In the genomic region with DNA sequence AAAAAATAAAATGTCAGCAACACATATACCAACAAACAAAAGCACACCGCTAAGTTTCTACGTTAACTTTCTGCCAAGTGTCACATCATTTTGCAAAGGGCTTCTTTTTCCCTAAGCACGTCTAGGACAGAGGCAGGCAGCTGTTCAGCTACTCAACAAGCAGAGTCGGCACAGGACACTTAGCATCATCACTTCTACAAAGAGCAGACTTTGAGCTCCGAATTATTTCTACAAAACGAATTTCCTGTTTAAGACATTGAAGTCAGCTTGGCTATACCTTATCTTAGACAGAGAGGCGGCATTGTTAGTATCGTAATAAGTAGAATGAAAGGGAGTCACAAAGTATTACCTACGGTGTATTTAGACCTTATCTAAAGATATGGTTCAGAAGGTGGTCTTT, we compare ENCODE assay signal across 18 cellular contexts.
"Had no signal": no experiment of that assay in that cellular context is flagged by ENCODE, and none has a peak within 500 bp of the region (broad histone marks: within the 10 kb centered on the region; RNA-seq: fewer than 3 reads in every experiment).

No MANE protein-coding gene starts in this region.

- H3K27me3 Mint-ChIP-seq: activated CD4-positive, alpha-beta memory T cell treated with anti-CD3 and anti-CD28 coated beads for 36 hours; activated CD4-positive, alpha-beta T cell treated with anti-CD3 and anti-CD28 coated beads for 36 hours; activated naive CD4-positive, alpha-beta T cell treated with anti-CD3 and anti-CD28 coated beads, Interleukin-2, amount 10 ng/mL, durations not matched to agents 7 days and 5 days; effector memory CD8-positive, alpha-beta T cell had no signal

- H3K4me1 ChIP-seq: lower lobe of right lung, thyroid gland had no signal

- H3K4me3 ChIP-seq: lower lobe of right lung, thyroid gland had no signal

- H3K4me3 Mint-ChIP-seq: activated CD4-positive, alpha-beta memory T cell treated with anti-CD3 and anti-CD28 coated beads for 36 hours; activated CD4-positive, alpha-beta T cell treated with anti-CD3 and anti-CD28 coated beads for 36 hours; activated naive CD4-positive, alpha-beta T cell treated with anti-CD3 and anti-CD28 coated beads, Interleukin-2, amount 10 ng/mL, durations not matched to agents 7 days and 5 days; activated T-cell treated with anti-CD3 and anti-CD28 coated beads, Interleukin-2, amount 50 U/mL, for 72 hours; brain; effector memory CD8-positive, alpha-beta T cell; neural crest cell; WTC11 had no signal

- H3K4me1 Mint-ChIP-seq: activated CD4-positive, alpha-beta T cell treated with anti-CD3 and anti-CD28 coated beads for 36 hours; WTC11 had no signal

- H3K9me3 Mint-ChIP-seq: activated CD4-positive, alpha-beta memory T cell treated with anti-CD3 and anti-CD28 coated beads for 36 hours; activated naive CD4-positive, alpha-beta T cell treated with anti-CD3 and anti-CD28 coated beads, Interleukin-2, amount 10 ng/mL, durations not matched to agents 7 days and 5 days; activated T-cell treated with anti-CD3 and anti-CD28 coated beads, Interleukin-2, amount 50 U/mL, for 72 hours; brain; effector memory CD8-positive, alpha-beta T cell; neural crest cell; WTC11 had no signal

- H3K27ac Mint-ChIP-seq: activated CD4-positive, alpha-beta memory T cell treated with anti-CD3 and anti-CD28 coated beads for 36 hours; activated CD4-positive, alpha-beta T cell treated with anti-CD3 and anti-CD28 coated beads for 36 hours; activated naive CD4-positive, alpha-beta T cell treated with anti-CD3 and anti-CD28 coated beads, Interleukin-2, amount 10 ng/mL, durations not matched to agents 7 days and 5 days; brain; WTC11 had no signal

- H3K27me3 ChIP-seq: thyroid gland had no signal

- ATAC-seq: activated CD4-positive, alpha-beta T cell treated with anti-CD3 and anti-CD28 coated beads for 36 hours; activated T-cell treated with anti-CD3 and anti-CD28 coated beads, Interleukin-2, amount 50 U/mL, for 72 hours; effector memory CD8-positive, alpha-beta T cell; lower lobe of right lung; stimulated activated naive CD8-positive, alpha-beta T cell treated with anti-CD3 and anti-CD28 coated beads, Interleukin-15, Interleukin-2, amounts not matched to agents 100 U/mL and 50 U/mL, for 24 hours; WTC11 had no signal

- H3K9me3 ChIP-seq: lower lobe of right lung, thyroid gland had no signal

- DNase-seq: activated CD4-positive, alpha-beta memory T cell treated with anti-CD3 and anti-CD28 coated beads for 36 hours; activated CD4-positive, alpha-beta T cell treated with anti-CD3 and anti-CD28 coated beads for 36 hours; activated effector memory CD4-positive, alpha-beta T cell treated with Interleukin-2 at 50 U/mL for 16 hours; activated naive CD4-positive, alpha-beta T cell treated with anti-CD3 and anti-CD28 coated beads, Interleukin-2, amount 10 ng/mL, durations not matched to agents 7 days and 5 days; activated T-cell treated with anti-CD3 and anti-CD28 coated beads, Interleukin-2, amount 50 U/mL, for 72 hours; caudate nucleus; effector memory CD8-positive, alpha-beta T cell; lower lobe of right lung; occipital lobe; posterior cingulate gyrus; stimulated activated CD4-positive, alpha-beta T cell treated with anti-CD3 and anti-CD28 coated beads, Interleukin-4, amount 100 ng/mL, for 24 hours; stimulated activated naive CD8-positive, alpha-beta T cell treated with anti-CD3 and anti-CD28 coated beads, Interleukin-15, Interleukin-2, amounts not matched to agents 100 U/mL and 50 U/mL, for 24 hours; substantia nigra; T-helper 9 cell; thyroid gland had no signal

- H3K27ac ChIP-seq: lower lobe of right lung, thyroid gland had no signal
